In the genomic region with DNA sequence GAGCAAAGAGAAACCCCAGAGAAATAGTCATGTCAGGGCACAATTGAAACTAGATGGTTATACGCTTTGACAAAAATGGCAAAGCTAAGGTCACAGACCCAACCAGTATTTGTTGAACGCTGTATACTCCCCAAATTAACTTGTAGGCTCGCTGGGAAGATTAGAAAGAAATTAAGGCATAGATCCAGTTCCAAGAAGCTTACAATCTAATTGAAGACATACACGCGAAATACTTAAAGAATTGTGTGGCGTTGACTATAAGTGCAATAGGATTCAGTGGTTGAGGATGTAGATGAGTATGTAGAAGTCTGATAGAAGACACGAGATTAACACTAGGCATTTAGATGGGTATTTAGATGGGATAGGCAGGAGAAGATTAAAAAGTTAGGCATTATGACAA, we compare ENCODE assay signal across 8 cellular contexts. TPM values are rescaled to one million over a fixed set of nuclear protein-coding genes. Genes with fewer than 3 reads are reported as not detected.
DNase-seq lines count a peak whose midpoint lies in the region; ATAC-seq and TF ChIP-seq lines count a peak whose summit lies in the region.

No MANE protein-coding gene starts in this region.

- H2BK120ac ChIP-seq in IMR-90 (ENCODE audit: low read depth, low read length): 0 out of 2 replicates have a peak overlapping the region, but pooled peaks have one; percentile 39

- peak overlapping the region; percentile 25 to 82; a peak in 3 of 4 replicates for H4K8ac ChIP-seq in IMR-90 (ENCODE audit: low read depth in 2 of 2, low read length in 2 of 2)

- H3K27me3 ChIP-seq in AG04450 (ENCODE audit: control insufficient read depth, insufficient read depth, low read length) (no peaks in the 10 kb centered on the region), IMR-90 (ENCODE audit: control insufficient read depth, insufficient read depth, low read length) (no peaks in the 10 kb centered on the region), muscle layer of colon (ENCODE audit: control insufficient read depth in 1 of 2, insufficient read depth in 2 of 2, low read length in 2 of 2) (no peaks in the 10 kb centered on the region)

- peak overlapping the region; percentile 4 for H2BK5ac ChIP-seq in IMR-90 (ENCODE audit: low read depth, low read length, poor library complexity, severe bottlenecking)

- H4K91ac ChIP-seq in IMR-90 (ENCODE audit: insufficient read depth, low read depth, low read length): 0 out of 2 replicates have a peak overlapping the region, but pooled peaks have one; percentile 9

- ATAC-seq in IMR-90 (ENCODE audit: low read depth): no peak

- no CpG with 5 or more reads among the region's 7 CpGs for WGBS in IMR-90 (ENCODE audit: extremely low coverage in 2 of 2, insufficient read length in 1 of 2), 2 experiments

- H2AFZ ChIP-seq in IMR-90 (replicated peaks; ENCODE audit: low read length, poor library complexity): peak overlapping the region; percentile 95

- peak overlapping the region; percentile 10; the same call in 1 of the 2 replicates for H4K5ac ChIP-seq in IMR-90 (ENCODE audit: low read depth, low read length)

- no peaks in the 10 kb centered on the region for H3K4me1 ChIP-seq in IMR-90 (ENCODE audit: control insufficient read depth, insufficient read depth, low read length)
- peaks cover 10% of the 10 kb centered on the region for H3K4me1 ChIP-seq in muscle layer of colon (ENCODE audit: insufficient read depth, low read length)

- peak overlapping the region; percentile 71 for H3K14ac ChIP-seq in IMR-90 (replicated peaks; ENCODE audit: low read depth, low read length)

- TF ChIP-seq POLR2A in IMR-90 (IDR thresholded peaks at IDR 0.05; ENCODE audit: low read depth, low read length): no peak

- H3K9ac ChIP-seq in IMR-90 (ENCODE audit: low read depth, low read length) (peak overlapping the region; percentile 59; the same call in 1 of the 2 replicates), muscle layer of colon (ENCODE audit: low read length) (peak overlapping the region; percentile 71)

- POLR2A ChIA-PET in AG04450 (lab: Yijun Ruan, JAX): interaction anchor here (0.6 kb wide), 2 partner anchors 504 to 1362 kb away, joined by 3 read pairs; no protein-coding TSS in a partner anchor
- POLR2A ChIA-PET in IMR-90 (lab: Charles Lee; ENCODE audit: unreplicated experiment): no interaction called here

- no peak for TF ChIP-seq RAD21 in IMR-90 (IDR thresholded peaks at IDR 0.05; ENCODE audit: low read length)

- H3K4me3 ChIP-seq in AG04450 (ENCODE audit: low read depth, low read length): peak overlapping the region; percentile 84
- H3K4me3 ChIP-seq in IMR-90 (ENCODE audit: insufficient read depth, low read depth, low read length): peak overlapping the region; percentile 69
- H3K4me3 ChIP-seq in coronary artery: peak overlapping the region; percentile 82
- peak overlapping the region; percentile 38 to 93 for H3K4me3 ChIP-seq in muscle layer of colon (ENCODE audit: low read depth in 1 of 2, low read length in 2 of 2)

- H3K36me3 ChIP-seq in IMR-90 (ENCODE audit: control insufficient read depth, insufficient read depth, low read length) (no peaks in the 10 kb centered on the region), muscle layer of colon (ENCODE audit: insufficient read depth, low read length) (peaks cover 10% of the 10 kb centered on the region)

- TF ChIP-seq CTCF in AG04450 (IDR thresholded peaks at IDR 0.05; ENCODE audit: low read depth, low read length) (no peak), IMR-90 (conservative IDR thresholded peaks at IDR 0.05; ENCODE audit: low read depth, low read length) (no peak), coronary artery (IDR thresholded peaks at IDR 0.05) (no peak)

- dilution Hi-C loops in IMR-90 (cut with HindIII; ENCODE audit: low sequenced_read_pairs, unreplicated experiment): no loop called here

- H3K18ac ChIP-seq in IMR-90 (ENCODE audit: low read depth, low read length): no peak overlapping the region; the same call in 1 of the 2 replicates

- no peaks in the 10 kb centered on the region for H3K9me1 ChIP-seq in IMR-90 (ENCODE audit: insufficient read depth, low read length)

- no peak overlapping the region for H2AK5ac ChIP-seq in IMR-90 (ENCODE audit: low read depth, low read length)

- no peak overlapping the region for H2AK9ac ChIP-seq in IMR-90 (replicated peaks; ENCODE audit: low read depth, low read length, poor library complexity)

- no peak overlapping the region for H2BK20ac ChIP-seq in IMR-90 (ENCODE audit: low read depth, low read length)

- no peak overlapping the region for H2BK15ac ChIP-seq in IMR-90 (ENCODE audit: low read depth, low read length)

- DNase-seq in AG04450 (ENCODE audit: low read depth, low spot score) (no peak), IMR-90 (peak; percentile 7), coronary artery (ENCODE audit: low spot score) (no peak), DMS153 treated with DMSO at 0.1 percent for 48 hours (lab: John Stamatoyannopoulos, UW; ENCODE audit: unreplicated experiment) (no peak), NCI-H2227 (lab: John Stamatoyannopoulos, UW; ENCODE audit: unreplicated experiment) (no peak), AG20443 (ENCODE audit: low spot score) (no peak)
- no peak for DNase-seq in NK-92 treated with Interleukin-12 subunit alpha and Interleukin-12 subunit beta, amount 100 ng/mL, for 24 hours (lab: John Stamatoyannopoulos, UW)

- H3K27ac ChIP-seq in AG04450 (ENCODE audit: low read depth, low read length) (peak overlapping the region; percentile 76), IMR-90 (ENCODE audit: insufficient read depth, low read length) (no peak overlapping the region), coronary artery (peak overlapping the region; percentile 79 to 86), muscle layer of colon (ENCODE audit: low read depth, low read length) (peak overlapping the region; percentile 64)

- H3K4me2 ChIP-seq in IMR-90 (ENCODE audit: low read depth, low read length): peak overlapping the region; percentile 98

- intact Hi-C loops in IMR-90 (cut with micrococcal nuclease): loop anchor here (2.0 kb wide), 1 partner anchor 75 kb away; no protein-coding TSS in a partner anchor

- H3K9me3 ChIP-seq in AG04450 (ENCODE audit: control insufficient read depth, insufficient read depth, low read length) (no peaks in the 10 kb centered on the region), IMR-90 (ENCODE audit: control insufficient read depth, insufficient read depth, low read length) (no peaks in the 10 kb centered on the region), muscle layer of colon (ENCODE audit: low read length) (no peaks in the 10 kb centered on the region)

- H3K56ac ChIP-seq in IMR-90 (ENCODE audit: extremely low read depth, insufficient read depth, low read length): peak overlapping the region; percentile 7; the same call in 1 of the 2 replicates

- in situ Hi-C loops in IMR-90 (cut with MboI; ENCODE audit: low sequenced_read_pairs): no loop called here

- H4K20me1 ChIP-seq in IMR-90 (ENCODE audit: insufficient read depth, low read length): no peaks in the 10 kb centered on the region

- peaks cover 3 to 7% of the 10 kb centered on the region in 2 experiments; a peak in 1 of 4 replicates for H3K79me1 ChIP-seq in IMR-90 (ENCODE audit: low read depth in 1 of 2, low read length in 2 of 2)

- peak overlapping the region; percentile 75 for H3K23ac ChIP-seq in IMR-90 (ENCODE audit: low read depth, low read length)

- H3K4ac ChIP-seq in IMR-90 (ENCODE audit: low read depth, low read length): peak overlapping the region; percentile 45; the same call in 1 of the 2 replicates

- no TSS peak for BruUV-seq in IMR-90 (replicated peaks; lab: Mats Ljungman, UMichigan)

- CTCF ChIA-PET in AG04450 (lab: Charles Lee) (interaction anchor here (1.2 to 2.2 kb wide), 7 partner anchors 14 to 378 kb away, joined by 3 to 9 read pairs (median 7); no protein-coding TSS in a partner anchor), IMR-90 (lab: Yijun Ruan, JAX) (interaction anchor here (0.7 to 2.4 kb wide), 6 partner anchors 8 to 85 kb away, joined by 3 to 13 read pairs (median 3); no protein-coding TSS in a partner anchor)

TF ChIP-seq in IMR-90, 13 proteins besides CTCF, POLR2A, EP300 and RAD21:
- TF ChIP-seq BHLHE40 (IDR thresholded peaks at IDR 0.05; ENCODE audit: low read depth, low read length): no peak
- no peak for TF ChIP-seq MXI1 (IDR thresholded peaks at IDR 0.05; ENCODE audit: borderline replicate concordance, low read depth, low read length)
- no peak for TF ChIP-seq CEBPB (IDR thresholded peaks at IDR 0.05; ENCODE audit: low read depth, low read length)
- no peak for TF ChIP-seq CHD1 (IDR thresholded peaks at IDR 0.05; ENCODE audit: low read depth, low read length)
- TF ChIP-seq MAZ (IDR thresholded peaks at IDR 0.05; ENCODE audit: borderline replicate concordance, low read depth, low read length): no peak
- TF ChIP-seq MAFK (IDR thresholded peaks at IDR 0.05; ENCODE audit: low read depth, low read length): no peak
- no peak for TF ChIP-seq RFX5 (IDR thresholded peaks at IDR 0.05; ENCODE audit: low read depth, low read length)

RNA-seq across cellular contexts. Expression of a gene that starts 0.5 kb away (rescaled TPM):
- 55.0 and 55.9 TPM in 2 replicates for polyA plus RNA-seq in AG04450 (2011; rRNA removed)
- polyA minus RNA-seq in AG04450 (2011; rRNA and poly(A)+ RNA removed): 9.2 and 13.2 TPM in 2 replicates
- 8.6 and 11.4 TPM in 2 replicates for total RNA-seq in IMR-90 (2012; rRNA removed)
- 23.2 and 25.6 TPM in 2 replicates for polyA plus RNA-seq in IMR-90 (2012; rRNA removed)
- polyA plus RNA-seq in IMR-90 (2012; cell fraction: cytosol; rRNA removed): 5.0 and 13.4 TPM in 2 replicates
- polyA plus RNA-seq in IMR-90 (2012; cell fraction: nucleus; rRNA removed; ENCODE audit: low replicate concordance): 0.74 and 11.5 TPM in 2 replicates

RNA-seq across cellular contexts. Expression of a gene that starts 0.6 kb away (rescaled TPM):
- polyA plus RNA-seq in AG04450 (2011; rRNA removed) (14.7 and 24.3 TPM in 2 replicates), IMR-90 (2012; rRNA removed) (6.5 and 7.9 TPM in 2 replicates)
- 7.1 and 18.0 TPM in 2 replicates for polyA minus RNA-seq in AG04450 (2011; rRNA and poly(A)+ RNA removed)
- 8.6 and 10.0 TPM in 2 replicates for total RNA-seq in IMR-90 (2012; rRNA removed)
- 1.5 and 2.0 TPM in 2 replicates for polyA plus RNA-seq in IMR-90 (2012; cell fraction: cytosol; rRNA removed)
- 10.4 and 42.0 TPM in 2 replicates for polyA plus RNA-seq in IMR-90 (2012; cell fraction: nucleus; rRNA removed; ENCODE audit: low replicate concordance)

RNA-seq across cellular contexts. Expression of a gene that starts 34.0 kb away (rescaled TPM):
- polyA plus RNA-seq in AG04450 (2011; rRNA removed): not detected in 2 replicates
- not detected in 2 replicates for polyA minus RNA-seq in AG04450 (2011; rRNA and poly(A)+ RNA removed)
- total RNA-seq in IMR-90 (2012; rRNA removed): not detected in 2 replicates
- not detected in 2 replicates for polyA plus RNA-seq in IMR-90 (2012; rRNA removed)
- polyA plus RNA-seq in IMR-90 (2012; cell fraction: cytosol; rRNA removed): not detected in 2 replicates
- polyA plus RNA-seq in IMR-90 (2012; cell fraction: nucleus; rRNA removed; ENCODE audit: low replicate concordance): not detected in 2 replicates
